16 cellular contexts compared by ENCODE assay signal in genomic region chr3:141151439-141151838, GRCh38.
DNase-seq lines count a peak whose midpoint lies in the region; ATAC-seq and TF ChIP-seq lines count a peak whose summit lies in the region.
"Had no signal": no experiment of that assay in that cellular context is flagged by ENCODE, and none has a peak within 500 bp of the region (broad histone marks: within the 10 kb centered on the region; RNA-seq: fewer than 3 reads in every experiment).

No MANE protein-coding gene starts in this region.

- H3K27ac ChIP-seq in right atrium auricular region (no peak overlapping the region), heart left ventricle (no peak overlapping the region), aorta (ENCODE audit: low read depth in 1 of 2, low read length in 2 of 2) (no peak overlapping the region)
- H3K27ac ChIP-seq: C4-2B had no signal

- TF ChIP-seq POLR2A in heart left ventricle (IDR thresholded peaks at IDR 0.05), result no peak

- H3K4me3 Mint-ChIP-seq in nephron, result no peak overlapping the region

- no peak overlapping the region for H3K4me3 ChIP-seq in right atrium auricular region
- H3K4me3 ChIP-seq in heart left ventricle, result no peak overlapping the region
- H3K4me3 ChIP-seq in aorta (ENCODE audit: low read length in 2 of 2), result no peak overlapping the region

- WGBS in heart left ventricle, 4 donors, result 69 to 87% (median 79%) methylated on average over 9 of the region's 9 CpGs
- 78 to 89% methylated on average over 9 of the region's 9 CpGs for WGBS in aorta, 2 donors

- H3K4me1 ChIP-seq in right atrium auricular region (peaks cover 0 to 27% of the 10 kb centered on the region in 2 donors), heart left ventricle (peaks cover 0 to 12% (median 0%) of the 10 kb centered on the region in 12 donors), aorta (ENCODE audit: control insufficient read depth in 1 of 2, insufficient read depth in 2 of 2, low read length in 2 of 2) (no peaks in the 10 kb centered on the region)

- no peaks in the 10 kb centered on the region for H3K27me3 Mint-ChIP-seq in nephron (ENCODE audit: low read depth)

- H3K27ac Mint-ChIP-seq in nephron, result peak overlapping the region in 2 of 3 experiments; percentile 12 to 46

- H3K36me3 ChIP-seq in right atrium auricular region (no peaks in the 10 kb centered on the region), heart left ventricle (peaks cover 0 to 4% (median 0%) of the 10 kb centered on the region in 9 donors), aorta (ENCODE audit: control insufficient read depth in 1 of 2, insufficient read depth in 2 of 2, low read length in 1 of 2) (no peaks in the 10 kb centered on the region)

- peaks cover 24% of the 10 kb centered on the region for H3K4me1 Mint-ChIP-seq in nephron

- TF ChIP-seq CTCF in right atrium auricular region (IDR thresholded peaks at IDR 0.05), result no peak
- no peak for TF ChIP-seq CTCF in heart left ventricle (IDR thresholded peaks at IDR 0.05)
- no peak for TF ChIP-seq CTCF in nephron (IDR thresholded peaks at IDR 0.05; ENCODE audit: unreplicated experiment in 3 of 3)

- no peaks in the 10 kb centered on the region for H3K9me3 ChIP-seq in right atrium auricular region
- no peaks in the 10 kb centered on the region for H3K9me3 ChIP-seq in heart left ventricle
- no peaks in the 10 kb centered on the region for H3K9me3 ChIP-seq in aorta (ENCODE audit: control insufficient read depth, low read length)

- peaks cover 17% of the 10 kb centered on the region for H3K36me3 Mint-ChIP-seq in nephron (ENCODE audit: low read depth)

- peak; percentile 70 for ATAC-seq in Right ventricle myocardium superior (ENCODE audit: poor library complexity)
- ATAC-seq in heart left ventricle, result peak in 3 of 4 donors; percentile 61 to 80 (median 78)
- ATAC-seq in aorta (ENCODE audit: low FRiP score), result peak; percentile 40

- H3K27me3 ChIP-seq in right atrium auricular region, result no peaks in the 10 kb centered on the region
- H3K27me3 ChIP-seq in heart left ventricle, result no peaks in the 10 kb centered on the region
- no peaks in the 10 kb centered on the region for H3K27me3 ChIP-seq in aorta (ENCODE audit: control insufficient read depth in 1 of 2, insufficient read depth in 2 of 2, low read length in 1 of 2)

- DNase-seq in Right ventricle myocardium superior (peak; percentile 54), right atrium auricular region (ENCODE audit: low spot score) (no peak), heart left ventricle (peak in 2 of 5 donors; percentile 38 to 42), aorta (no peak), NCI-H2029 treated with DMSO at 0.1 percent for 48 hours (lab: John Stamatoyannopoulos, UW) (no peak), AG08395 (ENCODE audit: low spot score) (no peak), NK-92 (lab: John Stamatoyannopoulos, UW; ENCODE audit: unreplicated experiment) (no peak)
- DNase-seq: 8988T, DMS153, KBM-7, NCI-H1092, NCI-H446 treated with DMSO at 0.1 percent for 48 hours, NCI-H82, SIG-M5 had no signal

- H3K9me3 Mint-ChIP-seq in nephron, result no peaks in the 10 kb centered on the region

- intact Hi-C loops in Right ventricle myocardium superior (cut with DNase I) (no loop called here), heart left ventricle (cut with DNase I) (no loop called here), aorta (cut with DNase I) (no loop called here)
